8 cellular contexts compared by ENCODE assay signal in genomic region chr17:76726766-76727718, GRCh38. TPM values are rescaled to one million over a fixed set of nuclear protein-coding genes. Genes with fewer than 3 reads are reported as not detected.
DNase-seq lines count a peak whose midpoint lies in the region; ATAC-seq and TF ChIP-seq lines count a peak whose summit lies in the region.

METTL23 (plus strand) TSS chr17:76726839; CDS start chr17:76729711, 2,872 bp downstream.

- peaks cover 55% of the 10 kb centered on the region for H3K4me1 ChIP-seq in CD8-positive, alpha-beta memory T cell (ENCODE audit: insufficient read depth, low read length)
- H3K4me1 ChIP-seq in neutrophil (ENCODE audit: control insufficient read depth in 1 of 2, insufficient read depth in 1 of 2, low read depth in 1 of 2, low read length in 1 of 2) (peaks cover 33 to 51% of the 10 kb centered on the region in 2 experiments), tibial artery (peaks cover 0 to 78% (median 45%) of the 10 kb centered on the region in 4 donors)

- POLR2A ChIA-PET in CD8-positive, alpha-beta memory T cell (lab: Charles Lee): interaction anchor here (0.7 to 6.0 kb wide), 10 partner anchors 10 to 1211 kb away, joined by 3 to 112 read pairs (median 6); partner anchors contain the start of genes MFSD11, SRSF2 and TSEN54

- H3K36me3 Mint-ChIP-seq in CD8-positive, alpha-beta memory T cell: peaks cover 6 to 76% (median 8%) of the 10 kb centered on the region in 3 donors

- H3K27me3 Mint-ChIP-seq in CD8-positive, alpha-beta memory T cell: peaks cover 0 to 4% of the 10 kb centered on the region in 2 donors

- CTCF ChIA-PET in CD8-positive, alpha-beta memory T cell (lab: Charles Lee): interaction anchor here (0.6 to 5.4 kb wide), 19 partner anchors 9 to 204 kb away, joined by 3 to 52 read pairs (median 4); partner anchors contain the start of genes MFSD11, MGAT5B and SRSF2

- peak; percentile 50 for ATAC-seq in GM19395 (IDR thresholded peaks at IDR 0.05; ENCODE audit: unreplicated experiment)
- ATAC-seq in HG03521 (IDR thresholded peaks at IDR 0.05; ENCODE audit: unreplicated experiment): peak; percentile 47

- DNase-seq in CD8-positive, alpha-beta memory T cell: peak; percentile 89 to 97 (median 94)
- peak; percentile 75 for DNase-seq in activated effector memory CD4-positive, alpha-beta T cell treated with Interleukin-2 at 50 U/mL for 16 hours
- DNase-seq in foreskin fibroblast (peak; percentile 71 to 91), tibial artery (peak; percentile 83 to 91)

- peaks cover 44 to 75% (median 59%) of the 10 kb centered on the region in 3 donors for H3K4me1 Mint-ChIP-seq in CD8-positive, alpha-beta memory T cell

- peak within 1 kb of the TSS; percentile 96 to 100 (median 99) for H3K27ac Mint-ChIP-seq in CD8-positive, alpha-beta memory T cell

- H3K4me3 Mint-ChIP-seq in CD8-positive, alpha-beta memory T cell: peak within 1 kb of the TSS; percentile 93 to 100 (median 97)

- H3K27me3 ChIP-seq in CD8-positive, alpha-beta memory T cell (ENCODE audit: insufficient read depth, low read length, poor library complexity, severe bottlenecking): no peaks in the 10 kb centered on the region
- H3K27me3 ChIP-seq in neutrophil: no peaks in the 10 kb centered on the region
- H3K27me3 ChIP-seq in tibial artery: no peaks in the 10 kb centered on the region

- H3K27ac ChIP-seq in CD8-positive, alpha-beta memory T cell (ENCODE audit: low read depth, low read length): peak within 1 kb of the TSS; percentile 93
- H3K27ac ChIP-seq in neutrophil (peak within 1 kb of the TSS; percentile 91), tibial artery (peak within 1 kb of the TSS; percentile 95 to 100)

- no peaks in the 10 kb centered on the region for H3K9me3 Mint-ChIP-seq in CD8-positive, alpha-beta memory T cell

- H3K9me3 ChIP-seq in CD8-positive, alpha-beta memory T cell (ENCODE audit: low read length): no peaks in the 10 kb centered on the region
- no peaks in the 10 kb centered on the region for H3K9me3 ChIP-seq in neutrophil
- H3K9me3 ChIP-seq in tibial artery: no peaks in the 10 kb centered on the region

- H3K4me3 ChIP-seq in CD8-positive, alpha-beta memory T cell (ENCODE audit: low read length): peak within 1 kb of the TSS; percentile 82
- H3K4me3 ChIP-seq in foreskin fibroblast (ENCODE audit: low read depth in 1 of 2, low read length in 2 of 2) (peak within 1 kb of the TSS; percentile 73 to 92), neutrophil (ENCODE audit: low read depth in 1 of 2, low read length in 1 of 2) (peak within 1 kb of the TSS; percentile 94 to 95), tibial artery (peak within 1 kb of the TSS; percentile 82 to 100)

- intact Hi-C loops in tibial artery (cut with DNase I; ENCODE audit: low total_unique reads): no loop called here

- TF ChIP-seq CTCF in foreskin fibroblast (IDR thresholded peaks at IDR 0.05; ENCODE audit: low read depth, low read length) (peak; percentile 57), neutrophil (IDR thresholded peaks at IDR 0.05) (peak; percentile 77), tibial artery (IDR thresholded peaks at IDR 0.05) (peak; percentile 51 to 59)

- H3K36me3 ChIP-seq in CD8-positive, alpha-beta memory T cell (ENCODE audit: insufficient read depth, low read length): peaks cover 35% of the 10 kb centered on the region
- H3K36me3 ChIP-seq in neutrophil (peaks cover 39% of the 10 kb centered on the region), tibial artery (peaks cover 40 to 48% (median 41%) of the 10 kb centered on the region in 3 donors)

TF ChIP-seq in PFSK-1, 5 proteins besides CTCF, POLR2A, EP300 and RAD21:
- peak; percentile 61 for TF ChIP-seq FOXP2 (optimal IDR thresholded peaks at IDR 0.05; ENCODE audit: borderline replicate concordance, extremely low read depth, extremely low read length, insufficient read depth)
- TF ChIP-seq POLR2AphosphoS5 (IDR thresholded peaks at IDR 0.05; ENCODE audit: low read depth, low read length): peak; percentile 82
- TF ChIP-seq SIN3A (IDR thresholded peaks at IDR 0.05; ENCODE audit: borderline replicate concordance, insufficient read depth, low read length): peak; percentile 64; the same call in 1 of the 2 replicates
- TF ChIP-seq REST (IDR thresholded peaks at IDR 0.05; ENCODE audit: insufficient read depth in 1 of 2, low read depth in 2 of 2, low read length in 2 of 2): 0 out of 4 replicates have a peak, but pooled peaks of 1 of the 2 experiments have one; percentile 30
- peak; percentile 79 for TF ChIP-seq TAF1 (IDR thresholded peaks at IDR 0.05; ENCODE audit: borderline replicate concordance, insufficient read depth, low read length)
TF ChIP-seq in PFSK-1: peak in this region for 5.

RNA-seq across cellular contexts. Expression of gene METTL23, which starts in this region (rescaled TPM):
- total RNA-seq in CD8-positive, alpha-beta memory T cell: 10 to 100 TPM; 43.6 to 44.6 TPM
- polyA plus RNA-seq in CD8-positive, alpha-beta memory T cell: 152 TPM
- polyA plus RNA-seq in PFSK-1 (2012; ENCODE audit: insufficient read length, low read depth): 35.7 TPM

Comparison
In these comparisons a context has a peak if more than half of its experiments do, and no peak if none do; other contexts are left out.
1. Peak in every context shown above with its lines: DNase-seq, ATAC-seq, H3K4me3 ChIP-seq and H3K27ac ChIP-seq.